In the genomic region with DNA sequence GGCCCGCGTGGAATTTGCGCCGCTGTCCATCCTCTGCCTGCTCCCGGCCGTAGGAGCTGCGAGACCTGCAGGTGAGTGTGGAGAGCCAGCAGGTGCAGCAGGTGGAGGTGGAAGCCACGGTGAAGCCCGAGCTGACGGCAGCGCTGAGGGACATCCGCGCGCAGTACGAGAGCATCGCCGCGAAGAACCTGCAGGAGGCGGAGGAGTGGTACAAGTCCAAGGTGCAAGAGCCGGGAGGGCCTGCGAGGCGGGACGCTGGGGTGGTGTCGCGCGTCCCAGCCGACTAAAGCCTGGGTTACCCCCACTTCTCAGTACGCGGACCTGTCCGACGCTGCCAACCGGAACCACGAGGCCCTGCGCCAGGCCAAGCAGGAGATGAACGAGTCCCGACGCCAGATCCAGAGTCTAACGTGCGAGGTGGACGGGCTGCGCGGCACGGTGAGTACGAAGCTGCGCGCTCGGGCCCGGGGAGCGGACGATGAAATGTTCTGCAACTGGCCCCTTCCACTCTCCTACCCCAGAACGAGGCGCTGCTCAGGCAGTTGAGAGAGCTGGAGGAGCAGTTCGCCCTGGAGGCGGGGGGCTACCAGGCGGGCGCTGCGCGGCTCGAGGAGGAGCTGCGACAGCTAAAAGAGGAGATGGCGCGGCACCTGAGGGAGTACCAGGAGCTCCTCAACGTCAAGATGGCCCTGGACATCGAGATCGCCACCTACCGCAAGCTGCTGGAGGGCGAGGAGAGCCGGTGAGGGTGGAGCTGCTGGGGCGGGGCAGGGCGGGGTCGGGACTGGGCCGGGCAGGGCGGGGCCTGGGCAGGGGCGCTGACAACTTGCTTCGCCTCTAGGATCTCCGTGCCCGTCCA, we compare ENCODE assay signal across 9 cellular contexts. TPM values are rescaled to one million over a fixed set of nuclear protein-coding genes. Genes with fewer than 3 reads are reported as not detected.
DNase-seq lines count a peak whose midpoint lies in the region; ATAC-seq, FAIRE-seq and TF ChIP-seq lines count a peak whose summit lies in the region.
"Had no signal": no experiment of that assay in that cellular context is flagged by ENCODE, and none has a peak within 500 bp of the region (broad histone marks: within the 10 kb centered on the region; RNA-seq: fewer than 3 reads in every experiment).

No MANE protein-coding gene starts in this region.

- no peaks in the 10 kb centered on the region for H3K36me3 Mint-ChIP-seq in activated naive CD8-positive, alpha-beta T cell

- POLR2A ChIA-PET in A549 (lab: Yijun Ruan, JAX) = interaction anchor here (0.6 to 1.6 kb wide), 5 partner anchors 9 to 546 kb away, joined by 3 to 30 read pairs (median 4); a partner anchor contains a TSS

- no peak overlapping the region for H3K27ac Mint-ChIP-seq in activated naive CD8-positive, alpha-beta T cell

- CTCF ChIA-PET in A549 (lab: Yijun Ruan, JAX) = interaction anchor here (0.7 to 15.8 kb wide), 34 partner anchors 7 to 376 kb away, joined by 3 to 164 read pairs (median 6); a partner anchor contains a TSS

- H3K4me2 ChIP-seq in A549 = peak overlapping the region; percentile 99

- peak overlapping the region; percentile 65 for H3K4me3 Mint-ChIP-seq in activated naive CD8-positive, alpha-beta T cell

- H3K9me3 ChIP-seq in A549 (no peaks in the 10 kb centered on the region), NT2/D1 (ENCODE audit: insufficient read depth, low read length) (peaks cover 16% of the 10 kb centered on the region; the same call in 1 of the 2 replicates), thymus (ENCODE audit: control insufficient read depth) (no peaks in the 10 kb centered on the region)

- peak overlapping the region; percentile 50 to 80; a peak in 5 of 6 replicates for H3K27ac ChIP-seq in A549
- no peak overlapping the region for H3K27ac ChIP-seq in thymus (ENCODE audit: low read depth)

- WGBS in A549 (ENCODE audit: missing lambda C conversion rate) = 1% methylated on average over 59 of the region's 77 CpGs
- 4% methylated on average over 77 of the region's 77 CpGs for WGBS in thymus

- H3K4me1 ChIP-seq in A549 = peaks cover 18% of the 10 kb centered on the region; the same call in 2 of the 3 replicates
- peaks cover 35% of the 10 kb centered on the region for H3K4me1 ChIP-seq in NT2/D1 (ENCODE audit: insufficient read depth, insufficient read length)
- H3K4me1 ChIP-seq in thymus (ENCODE audit: control insufficient read depth, insufficient read depth, low read length) = peaks cover 8% of the 10 kb centered on the region

- H3K36me3 ChIP-seq in NT2/D1 (ENCODE audit: insufficient read depth, insufficient read length, low read length) (no peaks in the 10 kb centered on the region), thymus (ENCODE audit: control insufficient read depth, insufficient read depth) (no peaks in the 10 kb centered on the region)

- peaks cover 36% of the 10 kb centered on the region for H3K27me3 ChIP-seq in NT2/D1 (ENCODE audit: insufficient read depth, insufficient read length)
- H3K27me3 ChIP-seq in thymus (ENCODE audit: control insufficient read depth, insufficient read depth) = peaks cover 55% of the 10 kb centered on the region

- H3K9me3 Mint-ChIP-seq in activated naive CD8-positive, alpha-beta T cell (ENCODE audit: low read depth) = no peaks in the 10 kb centered on the region

- ATAC-seq in A549 (peak; percentile 74 to 91), HG03439 (IDR thresholded peaks at IDR 0.05; ENCODE audit: unreplicated experiment) (no peak)

- no peak for FAIRE-seq in A549 (lab: Jason Lieb, UNC)
- FAIRE-seq: GM18507 had no signal

- H3K27me3 Mint-ChIP-seq in activated naive CD8-positive, alpha-beta T cell = peaks cover 24% of the 10 kb centered on the region

- in situ Hi-C loops in GM13976 (cut with MboI; ENCODE audit: low sequenced_read_pairs, unreplicated experiment) = no loop called here

- no peak for TF ChIP-seq CTCF in A549 (IDR thresholded peaks at IDR 0.05)
- no peak for TF ChIP-seq CTCF in GM13976 (IDR thresholded peaks at IDR 0.05; ENCODE audit: borderline replicate concordance, control extremely low read depth, extremely low read depth, insufficient read depth, missing control alignments)

- TF ChIP-seq RAD21 in A549 (conservative IDR thresholded peaks at IDR 0.05 in 1 of 2, IDR thresholded peaks at IDR 0.05 in 1 of 2) = no peak

- H3K4me1 Mint-ChIP-seq in activated naive CD8-positive, alpha-beta T cell (ENCODE audit: low read depth) = peaks cover 7% of the 10 kb centered on the region

- peak overlapping the region; percentile 52 for H3K4me3 ChIP-seq in A549
- peak overlapping the region; percentile 47 for H3K4me3 ChIP-seq in NT2/D1 (ENCODE audit: insufficient read length, low read depth)
- H3K4me3 ChIP-seq in thymus (ENCODE audit: low read length) = peak overlapping the region; percentile 35

- TF ChIP-seq POLR2A in A549 (IDR thresholded peaks at IDR 0.05; ENCODE audit: low read length) = no peak

- DNase-seq in A549 (ENCODE audit: low read depth in 1 of 2, low spot score in 1 of 2) (peak; percentile 86 to 90), GM13976 (ENCODE audit: low spot score) (peak; percentile 79), NT2/D1 (ENCODE audit: low read depth, low spot score) (peak; percentile 63), kidney tubule cell (ENCODE audit: low spot score) (peak; percentile 48), AML-193 (lab: John Stamatoyannopoulos, UW) (no peak)

- no peak for TF ChIP-seq EP300 in A549 (IDR thresholded peaks at IDR 0.05)

- peak overlapping the region; percentile 62 for H3K9ac ChIP-seq in NT2/D1 (ENCODE audit: insufficient read length, low read depth)

TF ChIP-seq in A549, 52 proteins besides CTCF, POLR2A, EP300 and RAD21:
- TF ChIP-seq CHD4 (IDR thresholded peaks at IDR 0.05; ENCODE audit: borderline replicate concordance) (0 out of 2 replicates have a peak, but pooled peaks have one; percentile 60), RNF2 (IDR thresholded peaks at IDR 0.05; ENCODE audit: borderline replicate concordance, low read depth) (peak; percentile 18; the same call in 1 of the 2 replicates), ZFP36 (IDR thresholded peaks at IDR 0.05; ENCODE audit: borderline replicate concordance, partially characterized antibody) (no peak), BHLHE40 (IDR thresholded peaks at IDR 0.05; ENCODE audit: low read depth, low read length) (no peak), PHF8 (IDR thresholded peaks at IDR 0.05; ENCODE audit: borderline replicate concordance, low read depth) (0 out of 2 replicates have a peak, but pooled peaks have one; percentile 27)
- TF ChIP-seq, protein P1, sequence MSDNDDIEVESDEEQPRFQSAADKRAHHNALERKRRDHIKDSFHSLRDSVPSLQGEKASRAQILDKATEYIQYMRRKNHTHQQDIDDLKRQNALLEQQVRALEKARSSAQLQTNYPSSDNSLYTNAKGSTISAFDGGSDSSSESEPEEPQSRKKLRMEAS (IDR thresholded peaks at IDR 0.05) = peak; percentile 59; the same call in 1 of the 2 replicates
- TF ChIP-seq, protein P2, sequence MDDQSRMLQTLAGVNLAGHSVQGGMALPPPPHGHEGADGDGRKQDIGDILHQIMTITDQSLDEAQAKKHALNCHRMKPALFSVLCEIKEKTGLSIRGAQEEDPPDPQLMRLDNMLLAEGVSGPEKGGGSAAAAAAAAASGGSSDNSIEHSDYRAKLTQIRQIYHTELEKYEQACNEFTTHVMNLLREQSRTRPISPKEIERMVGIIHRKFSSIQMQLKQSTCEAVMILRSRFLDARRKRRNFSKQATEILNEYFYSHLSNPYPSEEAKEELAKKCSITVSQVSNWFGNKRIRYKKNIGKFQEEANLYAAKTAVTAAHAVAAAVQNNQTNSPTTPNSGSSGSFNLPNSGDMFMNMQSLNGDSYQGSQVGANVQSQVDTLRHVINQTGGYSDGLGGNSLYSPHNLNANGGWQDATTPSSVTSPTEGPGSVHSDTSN (IDR thresholded peaks at IDR 0.05) = no peak

RNA-seq across cellular contexts. Expression of a gene that starts 2.1 kb away (rescaled TPM):
- polyA plus RNA-seq in A549 (2011; rRNA removed) = 1.7 and 2.0 TPM in 2 replicates
- polyA plus RNA-seq in A549 (2012; cell fraction: cytosol; rRNA removed) = 0.95 and 1.3 TPM in 2 replicates
- 0.72 and 1.3 TPM in 2 replicates for polyA plus RNA-seq in A549 (2012; cell fraction: nucleus; rRNA removed)
- polyA plus RNA-seq in A549 (2017; fragmentation: RNase III; extraction: RNeasy Plus Mini Kit Qiagen cat#74134 plus additional on column Dnase treatment) = 0.42 to 0.67 TPM (median 0.50 TPM) in 3 replicates
- 1.3 and 3.1 TPM in 2 replicates for polyA minus RNA-seq in A549 (2011; rRNA and poly(A)+ RNA removed)
- polyA plus RNA-seq in thymus = 1.6 TPM

RNA-seq across cellular contexts. Expression of a gene that starts 26.0 kb away (rescaled TPM):
- polyA plus RNA-seq in A549 (2011; rRNA removed) (50.0 and 56.4 TPM in 2 replicates), A549 (2017; fragmentation: RNase III; extraction: RNeasy Plus Mini Kit Qiagen cat#74134 plus additional on column Dnase treatment) (49.3 to 59.3 TPM (median 55.5 TPM) in 3 replicates), thymus (12.4 TPM)
- 108 and 115 TPM in 2 replicates for polyA plus RNA-seq in A549 (2012; cell fraction: cytosol; rRNA removed)
- polyA plus RNA-seq in A549 (2012; cell fraction: nucleus; rRNA removed) = 170 and 181 TPM in 2 replicates
- polyA minus RNA-seq in A549 (2011; rRNA and poly(A)+ RNA removed) = 41.0 and 46.7 TPM in 2 replicates

RNA-seq across cellular contexts. Expression of a gene that starts 32.2 kb away (rescaled TPM):
- polyA plus RNA-seq in A549 (2011; rRNA removed) (1,183 and 1,488 TPM in 2 replicates), A549 (2017; fragmentation: RNase III; extraction: RNeasy Plus Mini Kit Qiagen cat#74134 plus additional on column Dnase treatment) (1,577 to 1,940 TPM (median 1,656 TPM) in 3 replicates), thymus (115 TPM)
- 3,774 and 4,321 TPM in 2 replicates for polyA plus RNA-seq in A549 (2012; cell fraction: cytosol; rRNA removed)
- 3,587 and 3,861 TPM in 2 replicates for polyA plus RNA-seq in A549 (2012; cell fraction: nucleus; rRNA removed)
- 1,919 and 2,604 TPM in 2 replicates for polyA minus RNA-seq in A549 (2011; rRNA and poly(A)+ RNA removed)

RNA-seq across cellular contexts. Expression of a gene that starts 39.9 kb away (rescaled TPM):
- polyA plus RNA-seq in A549 (2011; rRNA removed) (0.99 and 1.5 TPM in 2 replicates), A549 (2017; fragmentation: RNase III; extraction: RNeasy Plus Mini Kit Qiagen cat#74134 plus additional on column Dnase treatment) (2.2 to 2.8 TPM (median 2.8 TPM) in 3 replicates), thymus (0.21 TPM)
- polyA plus RNA-seq in A549 (2012; cell fraction: cytosol; rRNA removed) = 3.4 and 5.1 TPM in 2 replicates
- 5.8 and 8.4 TPM in 2 replicates for polyA plus RNA-seq in A549 (2012; cell fraction: nucleus; rRNA removed)
- polyA minus RNA-seq in A549 (2011; rRNA and poly(A)+ RNA removed) = 0.66 and 0.83 TPM in 2 replicates

RNA-seq across cellular contexts. Expression of a gene that starts 49.6 kb away (rescaled TPM):
- 35.5 and 40.5 TPM in 2 replicates for polyA plus RNA-seq in A549 (2011; rRNA removed)
- polyA plus RNA-seq in A549 (2012; cell fraction: cytosol; rRNA removed) = 11.1 and 19.5 TPM in 2 replicates
- polyA plus RNA-seq in A549 (2012; cell fraction: nucleus; rRNA removed) = 9.9 and 10.0 TPM in 2 replicates
- 18.0 to 22.6 TPM (median 20.0 TPM) in 3 replicates for polyA plus RNA-seq in A549 (2017; fragmentation: RNase III; extraction: RNeasy Plus Mini Kit Qiagen cat#74134 plus additional on column Dnase treatment)
- 28.7 and 32.3 TPM in 2 replicates for polyA minus RNA-seq in A549 (2011; rRNA and poly(A)+ RNA removed)
- polyA plus RNA-seq in thymus = 0.27 TPM

Comparison
In these comparisons a context has a peak if more than half of its experiments do, and no peak if none do; other contexts are left out.
1. DNase-seq: peak in A549 (2 of 2), GM13976 (single experiment), NT2/D1 (single experiment) and kidney tubule cell (single experiment); none in AML-193 (0 of 2).
2. RNA of a gene that starts 32.2 kb away (polyA plus RNA-seq): 1,183 to 4,321 TPM in A549; 115 TPM in thymus (single experiment); every median in the first group is over 10 times any median in the second.
3. Peak in every context shown above with its lines, with median percentiles within 50 percentile points of each other: H3K4me3 ChIP-seq.